22 cellular contexts compared by ENCODE assay signal in genomic region chr10:70119623-70120022, GRCh38.
"Had no signal": no experiment of that assay in that cellular context is flagged by ENCODE, and none has a peak within 500 bp of the region (broad histone marks: within the 10 kb centered on the region; RNA-seq: fewer than 3 reads in every experiment).

No MANE protein-coding gene starts in this region.

- ATAC-seq: activated CD4-positive, CD25-positive, alpha-beta regulatory T cell treated with anti-CD3 and anti-CD28 coated beads, Interleukin-2, amount 50 U/mL, for 24 hours; activated CD8-positive, alpha-beta T cell treated with anti-CD3 and anti-CD28 coated beads, Interleukin-2, amount 10 ng/mL, durations not matched to agents 7 days and 5 days; body of pancreas; Panc1 had no signal

- H3K4me3 ChIP-seq: ascending aorta, body of pancreas, SJSA1 had no signal

- H3K27me3 ChIP-seq: ascending aorta, body of pancreas, SJSA1 had no signal

- DNase-seq: activated CD4-positive, alpha-beta T cell treated with anti-CD3 and anti-CD28 coated beads for 48 hours; activated CD4-positive, alpha-beta T cell treated with anti-CD3 and anti-CD28 coated beads, Interleukin-2, amount 50 U/mL, for 4 hours; activated CD8-positive, alpha-beta memory T cell treated with anti-CD3 and anti-CD28 coated beads, Interleukin-2, amount 50 U/mL, for 48 hours; activated CD8-positive, alpha-beta T cell treated with anti-CD3 and anti-CD28 coated beads, Interleukin-2, amount 10 ng/mL, durations not matched to agents 7 days and 5 days; activated naive CD4-positive, alpha-beta T cell treated with anti-CD3 and anti-CD28 coated beads, Interleukin-2, amount 50 U/mL, for 16 hours; activated naive CD8-positive, alpha-beta T cell treated with anti-CD3 and anti-CD28 coated beads, Interleukin-2, amount 10 ng/mL, durations not matched to agents 7 days and 5 days; activated T-cell treated with anti-CD3 and anti-CD28 coated beads, Interleukin-2, amount 50 U/mL, for 1 hour; body of pancreas; NCI-H1105 treated with DMSO at 0.1 percent for 48 hours; NCI-H1436 treated with DMSO at 0.1 percent for 48 hours; NCI-H187; NCI-H446 treated with DMSO at 0.1 percent for 48 hours; NCI-H524 treated with DMSO at 0.1 percent for 48 hours; NCI-H774; NK-92 treated with Interleukin-12 subunit alpha and Interleukin-12 subunit beta, amount 100 ng/mL, for 24 hours; OCI-M1; SHP77 had no signal

- H3K27ac ChIP-seq: ascending aorta, body of pancreas, RWPE1, SJSA1 had no signal

- H3K9me3 ChIP-seq: ascending aorta, body of pancreas had no signal

- H3K4me1 ChIP-seq: ascending aorta, body of pancreas had no signal
